ENCODE assay signal across 14 cellular contexts in genomic region chr22:45878051-45878764, GRCh38.
A peak's percentile ranks its signal among the peaks of the same experiment; 100 is the strongest.
DNase-seq lines count a peak whose midpoint lies in the region; ATAC-seq, FAIRE-seq and TF ChIP-seq lines count a peak whose summit lies in the region.
"Had no signal": no experiment of that assay in that cellular context is flagged by ENCODE, and none has a peak within 500 bp of the region (broad histone marks: within the 10 kb centered on the region; RNA-seq: fewer than 3 reads in every experiment).

No MANE protein-coding gene starts in this region.

- H3K14ac ChIP-seq in mesenchymal stem cell (ENCODE audit: low read length in 2 of 2), result no peak overlapping the region

- H2AFZ ChIP-seq in astrocyte (ENCODE audit: low read depth, low read length) (no peak overlapping the region), mesenchymal stem cell (ENCODE audit: low read depth, low read length) (no peak overlapping the region)

- no peak overlapping the region for H4K5ac ChIP-seq in mesendoderm (ENCODE audit: low read length)

- H4K91ac ChIP-seq in mesenchymal stem cell (ENCODE audit: low read length), result no peak overlapping the region

- H3K4me1 Mint-ChIP-seq in astrocyte (ENCODE audit: low read depth, unreplicated experiment), result no peaks in the 10 kb centered on the region
- H3K4me1 Mint-ChIP-seq in stimulated activated effector memory CD8-positive, alpha-beta T cell treated with anti-CD3 and anti-CD28 coated beads, Interleukin-12 subunit alpha, Interleukin-12 subunit beta, amount 100 ng/mL, for 72 hours, result no peaks in the 10 kb centered on the region

- H3K27me3 Mint-ChIP-seq in astrocyte (ENCODE audit: low read depth, unreplicated experiment), result peaks cover 57% of the 10 kb centered on the region

- whole genome bisulfite sequencing in mesendoderm (ENCODE audit: extremely low coverage, insufficient coverage, low lambda C conversion rate), result no CpG with 5 or more reads among the region's 25 CpGs
- 46% methylated on average over 25 of the region's 25 CpGs for WGBS in mesenchymal stem cell

- H3K9me3 Mint-ChIP-seq in astrocyte (ENCODE audit: unreplicated experiment), result no peaks in the 10 kb centered on the region
- H3K9me3 Mint-ChIP-seq in stimulated activated effector memory CD8-positive, alpha-beta T cell treated with anti-CD3 and anti-CD28 coated beads, Interleukin-12 subunit alpha, Interleukin-12 subunit beta, amount 100 ng/mL, for 72 hours, result no peaks in the 10 kb centered on the region

- no peaks in the 10 kb centered on the region for H3K79me1 ChIP-seq in mesendoderm (ENCODE audit: low read length)
- H3K79me1 ChIP-seq in mesenchymal stem cell (replicated peaks; ENCODE audit: low read length, poor library complexity, severe bottlenecking), result no peaks in the 10 kb centered on the region

- H2AK5ac ChIP-seq in mesendoderm (ENCODE audit: low read length) (no peak overlapping the region), mesenchymal stem cell (ENCODE audit: low read length, severe bottlenecking) (no peak overlapping the region)

- no peak overlapping the region for H3K23ac ChIP-seq in mesendoderm (ENCODE audit: low read length)
- no peak overlapping the region for H3K23ac ChIP-seq in mesenchymal stem cell (ENCODE audit: low read length in 2 of 2)

- peaks cover 13 to 47% (median 33%) of the 10 kb centered on the region in 10 experiments for H3K4me1 ChIP-seq in BLaER1 treated with 17β-estradiol and CSF1 and Interleukin-3, amounts not matched to agents 10 nM and 100 nM
- H3K4me1 ChIP-seq in HEK293 (ENCODE audit: control insufficient read depth, insufficient read depth, low read length) (no peaks in the 10 kb centered on the region), astrocyte (ENCODE audit: insufficient read depth, low read length) (peaks cover 8% of the 10 kb centered on the region), mesendoderm (ENCODE audit: control insufficient read depth, low read depth, low read length) (peaks cover 2% of the 10 kb centered on the region), mesenchymal stem cell (ENCODE audit: control insufficient read depth, insufficient read depth, low read depth, low read length) (peaks cover 7% of the 10 kb centered on the region)
- H3K4me1 ChIP-seq: ascending aorta had no signal

- H3K27ac ChIP-seq in BLaER1 treated with 17β-estradiol and CSF1 and Interleukin-3, amounts not matched to agents 10 nM and 100 nM, result no peak overlapping the region
- H3K27ac ChIP-seq in HEK293 (ENCODE audit: extremely low read depth, low read depth, low read length), result no peak overlapping the region
- H3K27ac ChIP-seq in astrocyte (ENCODE audit: low read depth, low read length), result no peak overlapping the region
- H3K27ac ChIP-seq in mesendoderm (ENCODE audit: low read depth, low read length), result no peak overlapping the region
- no peak overlapping the region for H3K27ac ChIP-seq in mesenchymal stem cell (ENCODE audit: low read length, poor library complexity, severe bottlenecking)
- H3K27ac ChIP-seq: ascending aorta, epithelial cell of prostate had no signal

- peaks cover 0 to 66% (median 48%) of the 10 kb centered on the region in 11 experiments; a peak in 17 of 22 replicates for H4K20me1 ChIP-seq in BLaER1 treated with 17β-estradiol and CSF1 and Interleukin-3, amounts not matched to agents 10 nM and 100 nM
- peaks cover 3% of the 10 kb centered on the region for H4K20me1 ChIP-seq in astrocyte (ENCODE audit: insufficient read depth, low read length)

- peaks cover 0 to 4% (median 3%) of the 10 kb centered on the region in 11 experiments; a peak in 15 of 22 replicates for H3K9me3 ChIP-seq in BLaER1 treated with 17β-estradiol and CSF1 and Interleukin-3, amounts not matched to agents 10 nM and 100 nM (replicated peaks in 1 of 11)
- H3K9me3 ChIP-seq in HEK293 (ENCODE audit: control insufficient read depth, insufficient read depth, low read depth, low read length), result peaks cover 2% of the 10 kb centered on the region
- H3K9me3 ChIP-seq in astrocyte (ENCODE audit: insufficient read depth, low read depth, low read length), result no peaks in the 10 kb centered on the region
- H3K9me3 ChIP-seq in mesenchymal stem cell (ENCODE audit: control insufficient read depth, low read length), result peaks cover 11% of the 10 kb centered on the region
- H3K9me3 ChIP-seq: ascending aorta had no signal

- H3K4me2 ChIP-seq in BLaER1 treated with 17β-estradiol and CSF1 and Interleukin-3, amounts not matched to agents 10 nM and 100 nM, result peak overlapping the region; percentile 38 to 98 (median 77); a peak in 21 of 22 replicates
- H3K4me2 ChIP-seq in astrocyte (ENCODE audit: low read length) (no peak overlapping the region), mesendoderm (ENCODE audit: low read length) (no peak overlapping the region), mesenchymal stem cell (ENCODE audit: low read length, poor library complexity, severe bottlenecking) (no peak overlapping the region)

- H2BK120ac ChIP-seq in mesendoderm (ENCODE audit: low read depth, low read length), result no peak overlapping the region
- no peak overlapping the region for H2BK120ac ChIP-seq in mesenchymal stem cell (ENCODE audit: low read depth, low read length)

- no peak overlapping the region for H3K56ac ChIP-seq in mesendoderm (ENCODE audit: low read length)

- H3K4me3 Mint-ChIP-seq in astrocyte (ENCODE audit: unreplicated experiment), result no peak overlapping the region
- H3K4me3 Mint-ChIP-seq in stimulated activated effector memory CD8-positive, alpha-beta T cell treated with anti-CD3 and anti-CD28 coated beads, Interleukin-12 subunit alpha, Interleukin-12 subunit beta, amount 100 ng/mL, for 72 hours, result no peak overlapping the region
- H3K4me3 Mint-ChIP-seq: naive thymus-derived CD4-positive, alpha-beta T cell had no signal

- no peak overlapping the region for H2BK5ac ChIP-seq in mesendoderm (ENCODE audit: low read length)
- H2BK5ac ChIP-seq in mesenchymal stem cell (ENCODE audit: low read depth, low read length, poor library complexity, severe bottlenecking), result no peak overlapping the region

- TF ChIP-seq CTCF in HEK293 (tag by site-specific recombination; IDR thresholded peaks at IDR 0.05) (no peak), astrocyte (IDR thresholded peaks at IDR 0.05; ENCODE audit: insufficient read depth, low read depth, low read length) (no peak), GM20000 (IDR thresholded peaks at IDR 0.05; ENCODE audit: extremely low read depth, missing control alignments) (no peak)

- DNase-seq in astrocyte (ENCODE audit: low read depth), result no peak
- DNase-seq in mesendoderm, result peak; percentile 38
- no peak for DNase-seq in GM20000 (ENCODE audit: low spot score)
- no peak for DNase-seq in mesenchymal stem cell
- DNase-seq in stimulated activated effector memory CD8-positive, alpha-beta T cell treated with anti-CD3 and anti-CD28 coated beads, Interleukin-12 subunit alpha, Interleukin-12 subunit beta, amount 100 ng/mL, for 72 hours (ENCODE audit: low spot score in 2 of 2), result no peak
- DNase-seq: NCI-H526 treated with DMSO at 0.1 percent for 48 hours; stimulated activated naive CD8-positive, alpha-beta T cell treated with anti-CD3 and anti-CD28 coated beads, Interleukin-15, Interleukin-2, amounts not matched to agents 100 U/mL and 50 U/mL, for 24 hours; T-helper 1 cell had no signal

- H2BK12ac ChIP-seq in mesenchymal stem cell (ENCODE audit: low read length in 2 of 2), result no peak overlapping the region

- CTCF ChIA-PET in HEK293 (lab: Yijun Ruan, JAX), result interaction anchor here (0.8 to 7.8 kb wide), 2 partner anchors 15 to 100 kb away, joined by 3 to 68 read pairs; no protein-coding TSS in a partner anchor

- 0 out of 22 replicates have a peak overlapping the region, but pooled peaks of 1 of the 11 experiments have one; percentile 2 for H3K9ac ChIP-seq in BLaER1 treated with 17β-estradiol and CSF1 and Interleukin-3, amounts not matched to agents 10 nM and 100 nM
- H3K9ac ChIP-seq in astrocyte (ENCODE audit: low read length), result no peak overlapping the region
- no peak overlapping the region for H3K9ac ChIP-seq in mesendoderm (ENCODE audit: low read length)
- no peak overlapping the region for H3K9ac ChIP-seq in mesenchymal stem cell (ENCODE audit: low read length)

- peak overlapping the region in 7 of 10 experiments; percentile 5 to 50 (median 30); a peak in 6 of 20 replicates for H3K4me3 ChIP-seq in BLaER1 treated with 17β-estradiol and CSF1 and Interleukin-3, amounts not matched to agents 10 nM and 100 nM
- H3K4me3 ChIP-seq in HEK293 (ENCODE audit: low read depth, low read length), result no peak overlapping the region
- H3K4me3 ChIP-seq in astrocyte (ENCODE audit: insufficient read depth, low read depth, low read length), result no peak overlapping the region
- H3K4me3 ChIP-seq in mesendoderm (ENCODE audit: low read length), result no peak overlapping the region
- H3K4me3 ChIP-seq in mesenchymal stem cell (ENCODE audit: insufficient read depth in 1 of 2, low read depth in 1 of 2, low read length in 2 of 2), result no peak overlapping the region
- H3K4me3 ChIP-seq: ascending aorta had no signal

- H3K18ac ChIP-seq in mesendoderm (ENCODE audit: low read length) (no peak overlapping the region), mesenchymal stem cell (ENCODE audit: low read depth in 1 of 2, low read length in 2 of 2) (no peak overlapping the region)

- H3K36me3 Mint-ChIP-seq in astrocyte (ENCODE audit: low read depth, unreplicated experiment), result peaks cover 3% of the 10 kb centered on the region
- H3K36me3 Mint-ChIP-seq in stimulated activated effector memory CD8-positive, alpha-beta T cell treated with anti-CD3 and anti-CD28 coated beads, Interleukin-12 subunit alpha, Interleukin-12 subunit beta, amount 100 ng/mL, for 72 hours, result no peaks in the 10 kb centered on the region
- H3K36me3 Mint-ChIP-seq: naive thymus-derived CD4-positive, alpha-beta T cell had no signal

- POLR2A ChIA-PET in HEK293 (lab: Yijun Ruan, JAX), result no interaction called here

- H3K27me3 ChIP-seq in BLaER1 treated with 17β-estradiol and CSF1 and Interleukin-3, amounts not matched to agents 10 nM and 100 nM, result peaks cover 60 to 87% (median 82%) of the 10 kb centered on the region in 11 experiments
- H3K27me3 ChIP-seq in astrocyte (ENCODE audit: insufficient read depth, low read length) (peaks cover 45% of the 10 kb centered on the region), mesendoderm (ENCODE audit: insufficient read depth, low read length, poor library complexity) (peaks cover 20% of the 10 kb centered on the region), mesenchymal stem cell (ENCODE audit: control insufficient read depth in 1 of 2, insufficient read depth in 1 of 2, low read length in 2 of 2) (peaks cover 52 to 89% of the 10 kb centered on the region in 2 experiments)
- H3K27me3 ChIP-seq: ascending aorta had no signal

- H3K79me2 ChIP-seq in astrocyte (ENCODE audit: insufficient read depth, low read length) (no peaks in the 10 kb centered on the region), mesendoderm (ENCODE audit: control insufficient read depth, insufficient read depth, low read length) (no peaks in the 10 kb centered on the region)

- ATAC-seq in HG03196 (IDR thresholded peaks at IDR 0.05; ENCODE audit: unreplicated experiment), result no peak
- ATAC-seq in stimulated activated effector memory CD8-positive, alpha-beta T cell treated with anti-CD3 and anti-CD28 coated beads, Interleukin-12 subunit alpha, Interleukin-12 subunit beta, amount 100 ng/mL, for 72 hours, result no peak
- ATAC-seq: naive thymus-derived CD4-positive, alpha-beta T cell; stimulated activated naive CD8-positive, alpha-beta T cell treated with anti-CD3 and anti-CD28 coated beads, Interleukin-15, Interleukin-2, amounts not matched to agents 100 U/mL and 50 U/mL, for 24 hours had no signal

- no peak for FAIRE-seq in astrocyte (lab: Jason Lieb, UNC)

- H3K4ac ChIP-seq in mesendoderm (ENCODE audit: low read depth, low read length) (no peak overlapping the region), mesenchymal stem cell (ENCODE audit: low read depth in 1 of 2, low read length in 2 of 2) (no peak overlapping the region)

- no peaks in the 10 kb centered on the region for H3K36me3 ChIP-seq in BLaER1 treated with 17β-estradiol and CSF1 and Interleukin-3, amounts not matched to agents 10 nM and 100 nM
- H3K36me3 ChIP-seq in HEK293 (ENCODE audit: control insufficient read depth in 2 of 2, insufficient read depth in 1 of 2, low read length in 2 of 2), result no peaks in the 10 kb centered on the region
- no peaks in the 10 kb centered on the region for H3K36me3 ChIP-seq in astrocyte (ENCODE audit: insufficient read depth, low read length)
- no peaks in the 10 kb centered on the region for H3K36me3 ChIP-seq in mesendoderm (ENCODE audit: control insufficient read depth, insufficient read depth, low read length)
- peaks cover 0 to 5% of the 10 kb centered on the region in 2 experiments for H3K36me3 ChIP-seq in mesenchymal stem cell (ENCODE audit: control insufficient read depth in 1 of 2, insufficient read depth in 2 of 2, low read depth in 1 of 2, low read length in 2 of 2)
- H3K36me3 ChIP-seq: ascending aorta had no signal

- H3K27ac Mint-ChIP-seq in astrocyte (ENCODE audit: unreplicated experiment), result peak overlapping the region; percentile 34
- no peak overlapping the region for H3K27ac Mint-ChIP-seq in stimulated activated effector memory CD8-positive, alpha-beta T cell treated with anti-CD3 and anti-CD28 coated beads, Interleukin-12 subunit alpha, Interleukin-12 subunit beta, amount 100 ng/mL, for 72 hours
- H3K27ac Mint-ChIP-seq: naive thymus-derived CD4-positive, alpha-beta T cell had no signal

- no peak overlapping the region for H2BK15ac ChIP-seq in mesendoderm (replicated peaks; ENCODE audit: low read depth)
- no peak overlapping the region for H2BK15ac ChIP-seq in mesenchymal stem cell (ENCODE audit: low read depth, poor library complexity, severe bottlenecking)

- H4K8ac ChIP-seq in mesendoderm (ENCODE audit: low read depth, low read length) (no peak overlapping the region), mesenchymal stem cell (ENCODE audit: low read length) (no peak overlapping the region)

Comparison
In these comparisons a context has a peak if more than half of its experiments do, and no peak if none do; other contexts are left out.
1. H3K4me2 ChIP-seq: peak in BLaER1 treated with 17β-estradiol and CSF1 and Interleukin-3, amounts not matched to agents 10 nM and 100 nM (11 of 11); none in astrocyte (single experiment), mesendoderm (single experiment) and mesenchymal stem cell (single experiment).
2. H3K4me3 ChIP-seq: peak in BLaER1 treated with 17β-estradiol and CSF1 and Interleukin-3, amounts not matched to agents 10 nM and 100 nM (7 of 10); none in HEK293 (single experiment), astrocyte (single experiment), mesendoderm (single experiment) and mesenchymal stem cell (0 of 2).